ENCODE assay signal across 30 cellular contexts in genomic region chr4:125827338-125828074, GRCh38.
"Had no signal": no experiment of that assay in that cellular context is flagged by ENCODE, and none has a peak within 500 bp of the region (broad histone marks: within the 10 kb centered on the region; RNA-seq: fewer than 3 reads in every experiment).

No MANE protein-coding gene starts in this region.

- ATAC-seq: activated CD8-positive, alpha-beta memory T cell treated with anti-CD3 and anti-CD28 coated beads, Interleukin-2, amount 10 ng/mL, durations not matched to agents 7 days and 5 days; K562; PC-3 had no signal

- H3K27me3 ChIP-seq: cardiac muscle cell, Peyer's patch had no signal

- DNase-seq: activated CD4-positive, alpha-beta memory T cell treated with anti-CD3 and anti-CD28 coated beads, Interleukin-2, amount 10 ng/mL, durations not matched to agents 7 days and 5 days; activated CD4-positive, alpha-beta T cell treated with anti-CD3 and anti-CD28 coated beads for 1 hour; activated CD4-positive, alpha-beta T cell treated with anti-CD3 and anti-CD28 coated beads for 48 hours; activated CD4-positive, CD25-positive, alpha-beta regulatory T cell; activated CD8-positive, alpha-beta memory T cell treated with anti-CD3 and anti-CD28 coated beads for 24 hours; activated CD8-positive, alpha-beta memory T cell treated with anti-CD3 and anti-CD28 coated beads, Interleukin-2, amount 10 ng/mL, durations not matched to agents 7 days and 5 days; activated CD8-positive, alpha-beta memory T cell treated with anti-CD3 and anti-CD28 coated beads, Interleukin-2, amount 50 U/mL, for 48 hours; activated effector memory CD4-positive, alpha-beta T cell treated with Interleukin-2 at 50 U/mL for 16 hours; activated naive CD4-positive, alpha-beta T cell treated with anti-CD3 and anti-CD28 coated beads, Interleukin-2, amount 10 ng/mL, durations not matched to agents 7 days and 5 days; activated T-cell treated with anti-CD3 and anti-CD28 coated beads, Interleukin-2, amount 50 U/mL, for 48 hours; amniotic stem cell; aorta; Karpas-422; NCI-H1048; NCI-H1436 treated with DMSO at 0.1 percent for 48 hours; NCI-H1694 treated with DMSO at 0.1 percent for 48 hours; NCI-H2029; NCI-H2171; NCI-H510A; NCI-H526; NCI-H748 treated with DMSO at 0.1 percent for 48 hours; NK-92 treated with Interleukin-12 subunit alpha and Interleukin-12 subunit beta, amount 100 ng/mL, for 24 hours; PC-3; Peyer's patch; RPMI8226; SHP77 treated with DMSO at 0.1 percent for 48 hours; T1000; WERI-Rb-1 had no signal

- H3K4me3 ChIP-seq: cardiac muscle cell, K562, Peyer's patch had no signal

- H3K27ac ChIP-seq: cardiac muscle cell, Peyer's patch, WERI-Rb-1 had no signal

- H3K4me1 ChIP-seq: Peyer's patch had no signal

- H3K9me3 ChIP-seq: Peyer's patch had no signal

- H3K36me3 ChIP-seq: cardiac muscle cell, Peyer's patch, WERI-Rb-1 had no signal
